In the genomic region with DNA sequence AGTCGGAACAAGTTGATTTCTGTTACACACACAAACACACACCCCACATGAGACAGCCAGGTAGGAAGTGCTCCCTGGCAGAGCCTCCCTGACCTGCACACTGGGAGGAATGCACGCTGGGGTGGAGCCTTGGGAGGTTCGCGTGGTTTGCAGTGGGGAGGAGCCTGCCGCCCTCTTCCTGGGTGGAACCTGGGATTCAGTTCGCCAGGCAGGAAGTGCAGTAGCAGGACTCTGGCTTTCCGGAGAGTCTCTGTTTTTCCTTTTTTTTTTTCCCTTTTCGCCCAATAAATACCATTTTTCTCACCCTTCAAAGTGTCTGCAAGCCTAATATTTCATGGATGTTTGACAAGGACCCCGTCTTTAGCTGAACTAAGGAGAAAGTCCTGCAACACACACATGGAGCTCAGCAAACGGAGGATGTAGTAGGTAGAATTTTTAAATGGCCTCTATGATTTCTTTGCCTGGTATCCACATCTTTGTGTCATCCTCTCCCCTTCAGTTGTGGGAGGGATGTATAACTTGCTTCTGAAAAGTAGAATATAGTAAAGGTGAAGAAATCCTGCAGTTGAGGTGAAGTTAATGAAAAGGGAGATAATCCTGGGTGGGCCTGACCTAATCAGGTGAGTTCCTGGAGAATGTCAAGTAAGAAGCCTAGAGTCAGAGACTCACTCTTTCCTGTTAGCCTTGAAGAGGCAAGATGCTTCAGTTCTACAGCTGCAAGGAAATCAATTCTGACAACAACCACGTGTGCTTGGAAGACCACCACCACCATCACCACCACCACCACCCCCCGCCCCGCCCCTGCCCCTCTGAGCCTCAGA, we compare ENCODE assay signal across 1 cellular context.
TF ChIP-seq lines count a peak whose summit lies in the region.

No MANE protein-coding gene starts in this region.

TF ChIP-seq in K562, 482 proteins besides CTCF, POLR2A, EP300 and RAD21 (continued from another document):
- TF ChIP-seq SPI1 (IDR thresholded peaks at IDR 0.05; ENCODE audit: borderline replicate concordance, low read depth, low read length) = peak; percentile 33; the same call in 1 of the 2 replicates
- no peak for TF ChIP-seq ZKSCAN8 (CRISPR knock-in tag; IDR thresholded peaks at IDR 0.05)
- no peak for TF ChIP-seq EGR1 (conservative IDR thresholded peaks at IDR 0.05)
- TF ChIP-seq BCOR (IDR thresholded peaks at IDR 0.05) = peak; percentile 46; the same call in 1 of the 2 replicates
- peak; percentile 100 for TF ChIP-seq ZNF134 (CRISPR knock-in tag; conservative IDR thresholded peaks at IDR 0.05)
TF ChIP-seq in K562: peak in this region for 36.
